ENCODE assay signal across 8 cellular contexts in genomic region chr7:50331564-50332208, GRCh38.
A peak's percentile ranks its signal among the peaks of the same experiment; 100 is the strongest.
DNase-seq lines count a peak whose midpoint lies in the region; ATAC-seq and TF ChIP-seq lines count a peak whose summit lies in the region.

No MANE protein-coding gene starts in this region.

- DNase-seq in DMS79 treated with DMSO at 0.1 percent for 48 hours (lab: John Stamatoyannopoulos, UW) (peak; percentile 80), NCI-H1694 treated with DMSO at 0.1 percent for 48 hours (lab: John Stamatoyannopoulos, UW) (no peak), NCI-H2081 treated with DMSO at 0.1 percent for 48 hours (lab: John Stamatoyannopoulos, UW) (no peak)
- peak; percentile 75 for DNase-seq in central memory CD4-positive, alpha-beta T cell
- DNase-seq in effector CD8-positive, alpha-beta T cell (lab: John Stamatoyannopoulos, UW): no peak

- peak; percentile 66 for ATAC-seq in GM19455 (IDR thresholded peaks at IDR 0.05; ENCODE audit: unreplicated experiment)
- ATAC-seq in HG03196 (IDR thresholded peaks at IDR 0.05; ENCODE audit: unreplicated experiment): peak; percentile 57
- no peak for ATAC-seq in SK-N-SH treated with all-trans-retinoic acid at 6 μM for 48 hours

TF ChIP-seq in SK-N-SH treated with all-trans-retinoic acid at 6 μM for 48 hours, 23 proteins besides CTCF, POLR2A, EP300 and RAD21:
- TF ChIP-seq BACH2 (CRISPR knock-in tag; IDR thresholded peaks at IDR 0.05; ENCODE audit: borderline replicate concordance) (no peak), ZNF8 (CRISPR knock-in tag; IDR thresholded peaks at IDR 0.05) (no peak), TOX (CRISPR knock-in tag; IDR thresholded peaks at IDR 0.05; ENCODE audit: borderline replicate concordance) (no peak)

Comparison
In these comparisons a context has a peak if more than half of its experiments do, and no peak if none do; other contexts are left out.
1. DNase-seq: peak in DMS79 treated with DMSO at 0.1 percent for 48 hours (single experiment) and central memory CD4-positive, alpha-beta T cell (single experiment); none in NCI-H1694 treated with DMSO at 0.1 percent for 48 hours (single experiment), effector CD8-positive, alpha-beta T cell (single experiment) and NCI-H2081 treated with DMSO at 0.1 percent for 48 hours (single experiment).